Comparison of ENCODE assay signal across 25 cellular contexts in genomic region chr12:89210277-89210676, GRCh38.
DNase-seq lines count a peak whose midpoint lies in the region; ATAC-seq and TF ChIP-seq lines count a peak whose summit lies in the region.
"Had no signal": no experiment of that assay in that cellular context is flagged by ENCODE, and none has a peak within 500 bp of the region (broad histone marks: within the 10 kb centered on the region; RNA-seq: fewer than 3 reads in every experiment).

No MANE protein-coding gene starts in this region.

- H3K4me1 Mint-ChIP-seq in WTC11, result peaks cover 28% of the 10 kb centered on the region

- H3K27ac Mint-ChIP-seq in WTC11, result no peak overlapping the region
- H3K27ac Mint-ChIP-seq: CD4-positive, CD25-positive, alpha-beta regulatory T cell; mesothelial cell of epicardium; natural killer cell treated with Interleukin-12 subunit alpha and Interleukin-12 subunit beta and Interleukin-15 and Interleukin-18, amount 100 ng/mL, for 72 hours had no signal

- no peaks in the 10 kb centered on the region for H3K9me3 Mint-ChIP-seq in WTC11
- H3K9me3 Mint-ChIP-seq: CD4-positive, CD25-positive, alpha-beta regulatory T cell; central memory CD8-positive, alpha-beta T cell; mesothelial cell of epicardium; natural killer cell treated with Interleukin-12 subunit alpha and Interleukin-12 subunit beta and Interleukin-15 and Interleukin-18, amount 100 ng/mL, for 72 hours had no signal

- TF ChIP-seq CTCF in mammary epithelial cell (conservative IDR thresholded peaks at IDR 0.05 in 1 of 2, IDR thresholded peaks at IDR 0.05 in 1 of 2; ENCODE audit: extremely low read depth in 1 of 2, insufficient read depth in 1 of 2, low read depth in 1 of 2, low read length in 2 of 2) (no peak), breast epithelium (IDR thresholded peaks at IDR 0.05) (no peak), WTC11 (IDR thresholded peaks at IDR 0.05) (no peak)

- no peak overlapping the region for H3K9ac ChIP-seq in mammary epithelial cell (ENCODE audit: insufficient read depth, low read length)
- H3K9ac ChIP-seq in subcutaneous abdominal adipose tissue (ENCODE audit: low read length in 5 of 5), result no peak overlapping the region

- no peak overlapping the region for H3K4me3 Mint-ChIP-seq in WTC11
- H3K4me3 Mint-ChIP-seq: CD4-positive, CD25-positive, alpha-beta regulatory T cell; central memory CD8-positive, alpha-beta T cell; mesothelial cell of epicardium; natural killer cell treated with Interleukin-12 subunit alpha and Interleukin-12 subunit beta and Interleukin-15 and Interleukin-18, amount 100 ng/mL, for 72 hours had no signal

- intact Hi-C loops in mammary epithelial cell (cut with micrococcal nuclease) (no loop called here), breast epithelium (cut with DNase I; ENCODE audit: low total_unique reads) (no loop called here)

- in situ Hi-C loops in mammary epithelial cell (cut with MboI; ENCODE audit: low sequenced_read_pairs in 2 of 2), result no loop called here

- H3K36me3 ChIP-seq in mammary epithelial cell (ENCODE audit: insufficient read depth, low read length) (no peaks in the 10 kb centered on the region), breast epithelium (no peaks in the 10 kb centered on the region), subcutaneous abdominal adipose tissue (ENCODE audit: control insufficient read depth in 5 of 5, insufficient read depth in 5 of 5, low read length in 5 of 5) (no peaks in the 10 kb centered on the region)

- no peaks in the 10 kb centered on the region for H4K20me1 ChIP-seq in mammary epithelial cell (ENCODE audit: insufficient read depth, low read length)

- no peaks in the 10 kb centered on the region for H3K36me3 Mint-ChIP-seq in WTC11
- H3K36me3 Mint-ChIP-seq: CD4-positive, CD25-positive, alpha-beta regulatory T cell; mesothelial cell of epicardium; natural killer cell treated with Interleukin-12 subunit alpha and Interleukin-12 subunit beta and Interleukin-15 and Interleukin-18, amount 100 ng/mL, for 72 hours had no signal

- POLR2A ChIA-PET in WTC11 (lab: Charles Lee), result no interaction called here

- CTCF ChIA-PET in mammary epithelial cell (lab: Charles Lee; ENCODE audit: low non-redundant PET) (no interaction called here), WTC11 (lab: Charles Lee) (no interaction called here)

- H3K4me3 ChIP-seq in mammary epithelial cell (replicated peaks in 1 of 3; ENCODE audit: insufficient read depth in 1 of 3, low read depth in 2 of 3, low read length in 3 of 3), result no peak overlapping the region
- H3K4me3 ChIP-seq in breast epithelium, result no peak overlapping the region
- H3K4me3 ChIP-seq in subcutaneous abdominal adipose tissue (ENCODE audit: low read depth in 1 of 5, low read length in 5 of 5), result no peak overlapping the region
- H3K4me3 ChIP-seq: smooth muscle cell, testis had no signal

- BruUV-seq in mammary epithelial cell (replicated peaks; lab: Mats Ljungman, UMichigan), result no TSS peak

- ATAC-seq in HG02642 (IDR thresholded peaks at IDR 0.05; ENCODE audit: poor library complexity, unreplicated experiment) (peak; percentile 55), WTC11 (peak; percentile 41; the same call in 1 of the 2 replicates), HG02763 (IDR thresholded peaks at IDR 0.05; ENCODE audit: unreplicated experiment) (no peak)
- ATAC-seq: left cardiac atrium had no signal

- no peaks in the 10 kb centered on the region for H3K79me2 ChIP-seq in mammary epithelial cell (ENCODE audit: insufficient read depth, low read length)

- H3K9me3 ChIP-seq in mammary epithelial cell (replicated peaks; ENCODE audit: insufficient read depth, low read length), result no peaks in the 10 kb centered on the region
- no peaks in the 10 kb centered on the region for H3K9me3 ChIP-seq in breast epithelium
- H3K9me3 ChIP-seq in subcutaneous abdominal adipose tissue (ENCODE audit: control insufficient read depth in 5 of 5, low read length in 5 of 5), result no peaks in the 10 kb centered on the region
- H3K9me3 ChIP-seq: testis had no signal

- H3K27ac ChIP-seq in mammary epithelial cell (ENCODE audit: insufficient read depth, low read depth, low read length) (no peak overlapping the region), breast epithelium (no peak overlapping the region), subcutaneous abdominal adipose tissue (ENCODE audit: low read depth, low read length) (peak overlapping the region; percentile 70)
- H3K27ac ChIP-seq: epithelial cell of prostate, testis had no signal

- H3K4me2 ChIP-seq in mammary epithelial cell (ENCODE audit: insufficient read depth, low read depth, low read length), result no peak overlapping the region

- 100% methylated on average over 2 of the region's 2 CpGs for WGBS in mammary epithelial cell (ENCODE audit: low coverage, missing lambda C conversion rate)

- H3K4me1 ChIP-seq in mammary epithelial cell (ENCODE audit: insufficient read depth, low read length), result peaks cover 14% of the 10 kb centered on the region
- H3K4me1 ChIP-seq in breast epithelium, result no peaks in the 10 kb centered on the region
- H3K4me1 ChIP-seq in subcutaneous abdominal adipose tissue (ENCODE audit: control insufficient read depth in 5 of 5, insufficient read depth in 5 of 5, low read length in 5 of 5), result peaks cover 0 to 39% (median 30%) of the 10 kb centered on the region in 5 donors
- H3K4me1 ChIP-seq: testis had no signal

- peak overlapping the region; percentile 13 for H2AFZ ChIP-seq in mammary epithelial cell (ENCODE audit: low read depth, low read length)

- no peak for TF ChIP-seq POLR2A in breast epithelium (IDR thresholded peaks at IDR 0.05)

- dilution Hi-C loops in mammary epithelial cell (cut with HindIII; ENCODE audit: low sequenced_read_pairs), result no loop called here

- DNase-seq in mammary epithelial cell (no peak), breast epithelium (ENCODE audit: low spot score in 2 of 2) (no peak), WTC11 (ENCODE audit: low spot score) (no peak), HUDEP-2 (lab: John Stamatoyannopoulos, UW; ENCODE audit: unreplicated experiment in 76 of 76) (no peak), H4 (ENCODE audit: low spot score) (no peak)
- DNase-seq: activated CD4-positive, alpha-beta T cell treated with anti-CD3 and anti-CD28 coated beads for 48 hours; activated CD8-positive, alpha-beta memory T cell treated with anti-CD3 and anti-CD28 coated beads, Interleukin-2, amount 50 U/mL, for 4 hours; activated gamma-delta T cell treated with Interleukin-2 at 50 U/mL for 16 hours; CD4-positive, CD25-positive, alpha-beta regulatory T cell; foreskin melanocyte; GOT3; KG1; left cardiac atrium; NCI-H2029 treated with DMSO at 0.1 percent for 48 hours; NCI-H524 treated with DMSO at 0.1 percent for 48 hours; stimulated activated CD4-positive, alpha-beta T cell treated with anti-CD3 and anti-CD28 coated beads, Interleukin-4, amount 100 ng/mL, for 24 hours; testis had no signal

- H3K27me3 Mint-ChIP-seq in WTC11 (ENCODE audit: low read depth), result no peaks in the 10 kb centered on the region

- H3K27me3 ChIP-seq in mammary epithelial cell (ENCODE audit: insufficient read depth, low read length) (no peaks in the 10 kb centered on the region), breast epithelium (no peaks in the 10 kb centered on the region), subcutaneous abdominal adipose tissue (ENCODE audit: control insufficient read depth in 5 of 5, insufficient read depth in 4 of 5, low read length in 5 of 5) (no peaks in the 10 kb centered on the region)
- H3K27me3 ChIP-seq: testis had no signal

TF ChIP-seq in WTC11, 78 proteins besides CTCF, POLR2A, EP300 and RAD21 (continues in another document):
- no peak for TF ChIP-seq EMX1 (CRISPR knock-in tag; IDR thresholded peaks at IDR 0.05)
- TF ChIP-seq RELA (CRISPR knock-in tag; IDR thresholded peaks at IDR 0.05; ENCODE audit: borderline replicate concordance), result no peak
- no peak for TF ChIP-seq ZMAT4 (CRISPR knock-in tag; IDR thresholded peaks at IDR 0.05)
- no peak for TF ChIP-seq ATF2 (CRISPR knock-in tag; IDR thresholded peaks at IDR 0.05; ENCODE audit: borderline replicate concordance, low read depth)
- TF ChIP-seq ZNF396 (CRISPR knock-in tag; IDR thresholded peaks at IDR 0.05; ENCODE audit: borderline replicate concordance), result no peak
- TF ChIP-seq JUN (CRISPR knock-in tag; IDR thresholded peaks at IDR 0.05), result no peak
- TF ChIP-seq NR2C2 (CRISPR knock-in tag; IDR thresholded peaks at IDR 0.05), result no peak
- no peak for TF ChIP-seq SMAD4 (CRISPR knock-in tag; IDR thresholded peaks at IDR 0.05)
- TF ChIP-seq FOXP4 (CRISPR knock-in tag; IDR thresholded peaks at IDR 0.05), result no peak
